19 cellular contexts compared by ENCODE assay signal in genomic region chr13:77579971-77580370, GRCh38. TPM values are rescaled to one million over a fixed set of nuclear protein-coding genes. Genes with fewer than 3 reads are reported as not detected.
DNase-seq lines count a peak whose midpoint lies in the region; ATAC-seq and TF ChIP-seq lines count a peak whose summit lies in the region.
"Had no signal": no experiment of that assay in that cellular context is flagged by ENCODE, and none has a peak within 500 bp of the region (broad histone marks: within the 10 kb centered on the region; RNA-seq: fewer than 3 reads in every experiment).

No MANE protein-coding gene starts in this region.

- H3K36me3 ChIP-seq in CD8-positive, alpha-beta T cell (ENCODE audit: insufficient read depth, low read length): no peaks in the 10 kb centered on the region
- H3K36me3 ChIP-seq: HAP-1 had no signal

- H3K27me3 ChIP-seq in dorsolateral prefrontal cortex: no peaks in the 10 kb centered on the region
- no peaks in the 10 kb centered on the region for H3K27me3 ChIP-seq in CD8-positive, alpha-beta T cell (ENCODE audit: insufficient read depth, low read length)

- DNase-seq in DMS 273 treated with DMSO at 0.1 percent for 48 hours (lab: John Stamatoyannopoulos, UW) (peak; percentile 82), NCI-H1694 treated with DMSO at 0.1 percent for 48 hours (lab: John Stamatoyannopoulos, UW) (peak; percentile 79), NCI-H82 (lab: John Stamatoyannopoulos, UW) (peak; percentile 57), dorsolateral prefrontal cortex (no peak)
- no peak for DNase-seq in activated T-helper 1 cell treated with anti-CD3 and anti-CD28 coated beads, Interleukin-12 subunit alpha, Interleukin-12 subunit beta, Interleukin-2, Interleukin-4 antibody, amounts not matched to agents 30 ng/mL and 10 ng/mL and 1 ng/mL, durations not matched to agents 14 hours and 24 hours and 36 hours (ENCODE audit: low spot score)
- DNase-seq in activated CD8-positive, alpha-beta T cell treated with anti-CD3 and anti-CD28 coated beads, Interleukin-2, amount 10 ng/mL, durations not matched to agents 7 days and 5 days: no peak
- DNase-seq in CD8-positive, alpha-beta T cell: no peak
- DNase-seq: Calu3; CD4-positive, alpha-beta T cell; DMS79 treated with DMSO at 0.1 percent for 48 hours; NCI-H1417 treated with DMSO at 0.1 percent for 48 hours; NCI-H2081 treated with DMSO at 0.1 percent for 48 hours; NCI-H446 treated with DMSO at 0.1 percent for 48 hours had no signal

- H3K27me3 Mint-ChIP-seq in activated T-helper 1 cell treated with anti-CD3 and anti-CD28 coated beads, Interleukin-12 subunit alpha, Interleukin-12 subunit beta, Interleukin-2, Interleukin-4 antibody, amounts not matched to agents 30 ng/mL and 10 ng/mL and 1 ng/mL, durations not matched to agents 14 hours and 24 hours and 36 hours (ENCODE audit: insufficient read depth): peaks cover 6% of the 10 kb centered on the region
- peaks cover 23% of the 10 kb centered on the region for H3K27me3 Mint-ChIP-seq in activated CD8-positive, alpha-beta T cell treated with anti-CD3 and anti-CD28 coated beads, Interleukin-2, amount 10 ng/mL, durations not matched to agents 7 days and 5 days (ENCODE audit: low read depth)
- H3K27me3 Mint-ChIP-seq in CD8-positive, alpha-beta T cell (ENCODE audit: low read depth): peaks cover 24% of the 10 kb centered on the region

- H3K9me3 Mint-ChIP-seq in activated T-helper 1 cell treated with anti-CD3 and anti-CD28 coated beads, Interleukin-12 subunit alpha, Interleukin-12 subunit beta, Interleukin-2, Interleukin-4 antibody, amounts not matched to agents 30 ng/mL and 10 ng/mL and 1 ng/mL, durations not matched to agents 14 hours and 24 hours and 36 hours: no peaks in the 10 kb centered on the region
- no peaks in the 10 kb centered on the region for H3K9me3 Mint-ChIP-seq in activated CD8-positive, alpha-beta T cell treated with anti-CD3 and anti-CD28 coated beads, Interleukin-2, amount 10 ng/mL, durations not matched to agents 7 days and 5 days (ENCODE audit: insufficient read depth)
- no peaks in the 10 kb centered on the region for H3K9me3 Mint-ChIP-seq in CD8-positive, alpha-beta T cell
- H3K9me3 Mint-ChIP-seq: CD4-positive, alpha-beta T cell had no signal

- no peak for ATAC-seq in activated CD8-positive, alpha-beta T cell treated with anti-CD3 and anti-CD28 coated beads, Interleukin-2, amount 10 ng/mL, durations not matched to agents 7 days and 5 days
- ATAC-seq in HG02973 (IDR thresholded peaks at IDR 0.05; ENCODE audit: unreplicated experiment): no peak
- no peak for ATAC-seq in CD8-positive, alpha-beta T cell
- ATAC-seq: Panc1 had no signal

- no peak for TF ChIP-seq CTCF in dorsolateral prefrontal cortex (IDR thresholded peaks at IDR 0.05 in 54 of 56, conservative IDR thresholded peaks at IDR 0.05 in 2 of 56; ENCODE audit: low read depth in 1 of 56, partially characterized antibody in 56 of 56)
- TF ChIP-seq CTCF in CD8-positive, alpha-beta T cell (IDR thresholded peaks at IDR 0.05): no peak

- H3K27ac Mint-ChIP-seq in activated T-helper 1 cell treated with anti-CD3 and anti-CD28 coated beads, Interleukin-12 subunit alpha, Interleukin-12 subunit beta, Interleukin-2, Interleukin-4 antibody, amounts not matched to agents 30 ng/mL and 10 ng/mL and 1 ng/mL, durations not matched to agents 14 hours and 24 hours and 36 hours: no peak overlapping the region
- H3K27ac Mint-ChIP-seq in activated CD8-positive, alpha-beta T cell treated with anti-CD3 and anti-CD28 coated beads, Interleukin-2, amount 10 ng/mL, durations not matched to agents 7 days and 5 days: no peak overlapping the region
- H3K27ac Mint-ChIP-seq in CD8-positive, alpha-beta T cell: no peak overlapping the region
- H3K27ac Mint-ChIP-seq: B cell; CD4-positive, alpha-beta T cell had no signal

- peak overlapping the region in 41 of 59 donors; percentile 1 to 67 (median 35) for H3K27ac ChIP-seq in dorsolateral prefrontal cortex
- H3K27ac ChIP-seq in CD8-positive, alpha-beta T cell (ENCODE audit: low read depth, low read length): no peak overlapping the region
- H3K27ac ChIP-seq: HL-60 had no signal

- H3K4me1 Mint-ChIP-seq in activated T-helper 1 cell treated with anti-CD3 and anti-CD28 coated beads, Interleukin-12 subunit alpha, Interleukin-12 subunit beta, Interleukin-2, Interleukin-4 antibody, amounts not matched to agents 30 ng/mL and 10 ng/mL and 1 ng/mL, durations not matched to agents 14 hours and 24 hours and 36 hours (ENCODE audit: low read depth): no peaks in the 10 kb centered on the region
- no peaks in the 10 kb centered on the region for H3K4me1 Mint-ChIP-seq in activated CD8-positive, alpha-beta T cell treated with anti-CD3 and anti-CD28 coated beads, Interleukin-2, amount 10 ng/mL, durations not matched to agents 7 days and 5 days (ENCODE audit: low read depth)
- H3K4me1 Mint-ChIP-seq in CD8-positive, alpha-beta T cell (ENCODE audit: low read depth): no peaks in the 10 kb centered on the region
- H3K4me1 Mint-ChIP-seq: B cell had no signal

- no peaks in the 10 kb centered on the region for H3K4me1 ChIP-seq in CD8-positive, alpha-beta T cell (ENCODE audit: insufficient read depth, low read length)
- H3K4me1 ChIP-seq: HAP-1 had no signal

- POLR2A ChIA-PET in activated CD8-positive, alpha-beta T cell treated with anti-CD3 and anti-CD28 coated beads, Interleukin-2, amount 10 ng/mL, durations not matched to agents 7 days and 5 days (lab: Charles Lee): no interaction called here
- POLR2A ChIA-PET in CD8-positive, alpha-beta T cell (lab: Charles Lee): no interaction called here

- H3K36me3 Mint-ChIP-seq in activated T-helper 1 cell treated with anti-CD3 and anti-CD28 coated beads, Interleukin-12 subunit alpha, Interleukin-12 subunit beta, Interleukin-2, Interleukin-4 antibody, amounts not matched to agents 30 ng/mL and 10 ng/mL and 1 ng/mL, durations not matched to agents 14 hours and 24 hours and 36 hours (ENCODE audit: low read depth): no peaks in the 10 kb centered on the region
- H3K36me3 Mint-ChIP-seq in activated CD8-positive, alpha-beta T cell treated with anti-CD3 and anti-CD28 coated beads, Interleukin-2, amount 10 ng/mL, durations not matched to agents 7 days and 5 days (ENCODE audit: low read depth): no peaks in the 10 kb centered on the region
- H3K36me3 Mint-ChIP-seq in CD8-positive, alpha-beta T cell: no peaks in the 10 kb centered on the region

- CTCF ChIA-PET in activated CD8-positive, alpha-beta T cell treated with anti-CD3 and anti-CD28 coated beads, Interleukin-2, amount 10 ng/mL, durations not matched to agents 7 days and 5 days (lab: Charles Lee): interaction anchor here (1.0 kb wide), 1 partner anchor 13 kb away, joined by 3 read pairs; no protein-coding TSS in a partner anchor
- CTCF ChIA-PET in CD8-positive, alpha-beta T cell (lab: Charles Lee): no interaction called here

- no peak overlapping the region for H3K4me3 ChIP-seq in dorsolateral prefrontal cortex
- no peak overlapping the region for H3K4me3 ChIP-seq in CD8-positive, alpha-beta T cell (ENCODE audit: low read depth, low read length)
- H3K4me3 ChIP-seq: HAP-1 had no signal

- intact Hi-C loops in dorsolateral prefrontal cortex (cut with DNase I): loop anchor here (5.0 to 10.0 kb wide), 2 partner anchors 117 to 255 kb away; partner anchors contain the start of genes MYCBP2 (in 1 of the 2) and SLAIN1 (in 1 of the 2)
- intact Hi-C loops in activated T-helper 1 cell treated with anti-CD3 and anti-CD28 coated beads, Interleukin-12 subunit alpha, Interleukin-12 subunit beta, Interleukin-2, Interleukin-4 antibody, amounts not matched to agents 30 ng/mL and 10 ng/mL and 1 ng/mL, durations not matched to agents 14 hours and 24 hours and 36 hours (cut with micrococcal nuclease): no loop called here
- intact Hi-C loops in CD8-positive, alpha-beta T cell (cut with DNase I, micrococcal nuclease): no loop called here

- H3K9me3 ChIP-seq in CD8-positive, alpha-beta T cell (ENCODE audit: low read length): no peaks in the 10 kb centered on the region
- H3K9me3 ChIP-seq: HAP-1 had no signal

- no peak overlapping the region for H3K4me3 Mint-ChIP-seq in activated T-helper 1 cell treated with anti-CD3 and anti-CD28 coated beads, Interleukin-12 subunit alpha, Interleukin-12 subunit beta, Interleukin-2, Interleukin-4 antibody, amounts not matched to agents 30 ng/mL and 10 ng/mL and 1 ng/mL, durations not matched to agents 14 hours and 24 hours and 36 hours
- no peak overlapping the region for H3K4me3 Mint-ChIP-seq in activated CD8-positive, alpha-beta T cell treated with anti-CD3 and anti-CD28 coated beads, Interleukin-2, amount 10 ng/mL, durations not matched to agents 7 days and 5 days
- H3K4me3 Mint-ChIP-seq in CD8-positive, alpha-beta T cell: no peak overlapping the region
- H3K4me3 Mint-ChIP-seq: B cell; CD4-positive, alpha-beta T cell had no signal

RNA-seq across cellular contexts. Expression of gene SCEL, which starts 44.5 kb away (rescaled TPM):
- 1 to 10 TPM in 1 of 120 experiments, under 1 TPM in 43, not detected in 76; 0.13 to 1.0 (median 0.25) TPM for total RNA-seq in dorsolateral prefrontal cortex
- total RNA-seq in activated T-helper 1 cell treated with anti-CD3 and anti-CD28 coated beads, Interleukin-12 subunit alpha, Interleukin-12 subunit beta, Interleukin-2, Interleukin-4 antibody, amounts not matched to agents 30 ng/mL and 10 ng/mL and 1 ng/mL, durations not matched to agents 14 hours and 24 hours and 36 hours: not detected in 2 replicates
- not detected for total RNA-seq in activated CD8-positive, alpha-beta T cell treated with anti-CD3 and anti-CD28 coated beads, Interleukin-2, amount 10 ng/mL, durations not matched to agents 7 days and 5 days
- total RNA-seq in CD8-positive, alpha-beta T cell: not detected
- total RNA-seq: B cell; CD4-positive, alpha-beta T cell; SK-MEL-5 had no signal

Comparison
In these comparisons a context has a peak if more than half of its experiments do, and no peak if none do; other contexts are left out.
1. DNase-seq: peak in DMS 273 treated with DMSO at 0.1 percent for 48 hours (single experiment), NCI-H1694 treated with DMSO at 0.1 percent for 48 hours (single experiment) and NCI-H82 (single experiment); none in dorsolateral prefrontal cortex (0 of 10), activated T-helper 1 cell treated with anti-CD3 and anti-CD28 coated beads, Interleukin-12 subunit alpha, Interleukin-12 subunit beta, Interleukin-2, Interleukin-4 antibody, amounts not matched to agents 30 ng/mL and 10 ng/mL and 1 ng/mL, durations not matched to agents 14 hours and 24 hours and 36 hours (single experiment), activated CD8-positive, alpha-beta T cell treated with anti-CD3 and anti-CD28 coated beads, Interleukin-2, amount 10 ng/mL, durations not matched to agents 7 days and 5 days (single experiment) and CD8-positive, alpha-beta T cell (0 of 7).
2. intact Hi-C loops: an anchor here in dorsolateral prefrontal cortex (5.0 to 10.0 kb wide); none called in activated T-helper 1 cell treated with anti-CD3 and anti-CD28 coated beads, Interleukin-12 subunit alpha, Interleukin-12 subunit beta, Interleukin-2, Interleukin-4 antibody, amounts not matched to agents 30 ng/mL and 10 ng/mL and 1 ng/mL, durations not matched to agents 14 hours and 24 hours and 36 hours and CD8-positive, alpha-beta T cell.